8 cellular contexts compared by ENCODE assay signal in genomic region chr2:113157897-113158753, GRCh38. TPM values are rescaled to one million over a fixed set of nuclear protein-coding genes. Genes with fewer than 3 reads are reported as not detected.
DNase-seq lines count a peak whose midpoint lies in the region; ATAC-seq and TF ChIP-seq lines count a peak whose summit lies in the region.

No MANE protein-coding gene starts in this region.

- TF ChIP-seq CTCF in neural progenitor cell (IDR thresholded peaks at IDR 0.05), result no peak

- DNase-seq in EH (ENCODE audit: low read depth) (peak; percentile 81), MG63 (peak; percentile 17), ecto neural progenitor cell (ENCODE audit: low spot score) (peak; percentile 40), neural progenitor cell (ENCODE audit: low spot score) (no peak), NCI-H1092 (lab: John Stamatoyannopoulos, UW) (no peak), amniotic stem cell (lab: John Stamatoyannopoulos, UW) (no peak)

- peak overlapping the region; percentile 84 for H3K4me3 Mint-ChIP-seq in neural progenitor cell

- ATAC-seq in HG02840 (IDR thresholded peaks at IDR 0.05; ENCODE audit: low FRiP score, unreplicated experiment), result no peak
- no peak for ATAC-seq in HG02571 (IDR thresholded peaks at IDR 0.05; ENCODE audit: unreplicated experiment)

- H3K4me1 ChIP-seq in neural progenitor cell, result peaks cover 8% of the 10 kb centered on the region

- no peaks in the 10 kb centered on the region for H4K20me1 ChIP-seq in neural progenitor cell (ENCODE audit: low read depth)

- H3K36me3 ChIP-seq in MG63 (no peaks in the 10 kb centered on the region), neural progenitor cell (no peaks in the 10 kb centered on the region)

- H3K9me3 ChIP-seq in MG63, result peaks cover 6% of the 10 kb centered on the region
- H3K9me3 ChIP-seq in neural progenitor cell (ENCODE audit: low read depth), result no peaks in the 10 kb centered on the region

- no peaks in the 10 kb centered on the region for H3K27me3 ChIP-seq in MG63
- peaks cover 56% of the 10 kb centered on the region for H3K27me3 ChIP-seq in neural progenitor cell

- H2AFZ ChIP-seq in neural progenitor cell (replicated peaks), result peak overlapping the region; percentile 87

- peaks cover 23% of the 10 kb centered on the region for H3K27me3 Mint-ChIP-seq in neural progenitor cell (ENCODE audit: insufficient read depth, low read depth)

- H3K4me1 Mint-ChIP-seq in neural progenitor cell, result peaks cover 25% of the 10 kb centered on the region

- peak overlapping the region; percentile 29 for H3K27ac Mint-ChIP-seq in neural progenitor cell

- H3K9ac ChIP-seq in neural progenitor cell, result no peak overlapping the region

- H3F3A ChIP-seq in neural progenitor cell (ENCODE audit: low read depth), result peaks cover 12% of the 10 kb centered on the region

- no peaks in the 10 kb centered on the region for H3K36me3 Mint-ChIP-seq in neural progenitor cell

- peak overlapping the region; percentile 97 for H3K4me2 ChIP-seq in neural progenitor cell

- no peak overlapping the region for H3K4me3 ChIP-seq in MG63
- peak overlapping the region; percentile 59 for H3K4me3 ChIP-seq in neural progenitor cell

- H3K9me3 Mint-ChIP-seq in neural progenitor cell, result no peaks in the 10 kb centered on the region

- H3K27ac ChIP-seq in neural progenitor cell, result no peak overlapping the region

- H3K79me2 ChIP-seq in neural progenitor cell (ENCODE audit: low read depth), result no peaks in the 10 kb centered on the region

RNA-seq across cellular contexts. Expression of gene PSD4, which starts 15.6 kb away (rescaled TPM):
- total RNA-seq in MG63 (2014; rRNA removed; shearing (Covaris generic); ENCODE audit: low replicate concordance), result 0.16 and 0.59 TPM in 2 replicates
- 0.02 and 0.87 TPM in 2 replicates for total RNA-seq in neural progenitor cell (ENCODE audit: low replicate concordance)

RNA-seq across cellular contexts. Expression of gene IL1RN, which starts 30.7 kb away (rescaled TPM):
- 0.86 and 7.1 TPM in 2 replicates for total RNA-seq in MG63 (2014; rRNA removed; shearing (Covaris generic); ENCODE audit: low replicate concordance)
- total RNA-seq in neural progenitor cell (ENCODE audit: low replicate concordance), result not detected in 2 replicates

Comparison
In these comparisons a context has a peak if more than half of its experiments do, and no peak if none do; other contexts are left out.
1. DNase-seq: peak in EH (single experiment), MG63 (single experiment) and ecto neural progenitor cell (single experiment); none in neural progenitor cell (single experiment), NCI-H1092 (single experiment) and amniotic stem cell (single experiment).